1 cellular context compared by ENCODE assay signal in the genomic region with DNA sequence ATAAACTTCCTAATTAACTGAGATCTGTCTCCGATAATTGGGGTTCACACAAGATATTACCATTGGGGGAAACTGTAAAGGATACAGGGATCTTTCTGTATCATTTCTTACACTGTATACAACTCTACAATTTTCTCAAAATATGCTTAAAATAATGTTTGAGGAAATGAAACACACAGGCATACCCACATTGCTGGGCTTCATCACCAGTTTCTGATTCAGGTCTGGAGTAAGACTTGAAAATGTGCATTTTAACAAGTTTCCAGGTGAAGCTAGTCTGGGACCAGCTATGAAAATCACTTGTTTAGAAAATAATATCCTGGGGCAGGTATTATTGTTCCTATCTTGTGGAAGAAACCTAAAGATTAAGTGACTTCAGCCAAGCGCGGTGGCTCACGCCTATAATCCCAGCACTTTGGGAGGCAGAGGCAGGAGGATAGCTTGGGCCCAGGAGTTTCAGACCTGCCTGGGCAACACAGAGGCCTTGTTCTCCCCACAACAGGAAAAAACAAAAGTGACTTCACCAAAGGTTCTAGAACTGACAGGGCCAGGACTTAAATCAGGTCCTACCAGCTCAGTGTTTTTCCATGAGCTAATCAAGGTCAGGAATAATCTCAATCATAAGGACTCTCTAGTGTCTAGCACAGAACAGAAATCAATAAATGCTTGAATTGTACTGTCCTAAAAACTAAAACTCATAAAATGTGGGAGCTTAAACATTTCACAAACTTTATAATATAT.
TF ChIP-seq lines count a peak whose summit lies in the region.

No MANE protein-coding gene starts in this region.

TF ChIP-seq in HepG2, 621 proteins besides CTCF, POLR2A, EP300 and RAD21 (continued from another document):
- TF ChIP-seq, protein P1, sequence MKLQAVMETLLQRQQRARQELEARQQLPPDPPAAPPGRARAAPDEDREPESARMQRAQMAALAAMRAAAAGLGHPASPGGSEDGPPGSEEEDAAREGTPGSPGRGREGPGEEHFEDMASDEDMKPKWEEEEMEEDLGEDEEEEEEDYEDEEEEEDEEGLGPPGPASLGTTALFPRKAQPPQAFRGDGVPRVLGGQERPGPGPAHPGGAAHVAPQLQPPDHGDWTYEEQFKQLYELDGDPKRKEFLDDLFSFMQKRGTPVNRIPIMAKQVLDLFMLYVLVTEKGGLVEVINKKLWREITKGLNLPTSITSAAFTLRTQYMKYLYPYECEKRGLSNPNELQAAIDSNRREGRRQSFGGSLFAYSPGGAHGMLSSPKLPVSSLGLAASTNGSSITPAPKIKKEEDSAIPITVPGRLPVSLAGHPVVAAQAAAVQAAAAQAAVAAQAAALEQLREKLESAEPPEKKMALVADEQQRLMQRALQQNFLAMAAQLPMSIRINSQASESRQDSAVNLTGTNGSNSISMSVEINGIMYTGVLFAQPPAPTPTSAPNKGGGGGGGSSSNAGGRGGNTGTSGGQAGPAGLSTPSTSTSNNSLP (IDR thresholded peaks at IDR 0.05; ENCODE audit: low read depth, low read length) = no peak
- TF ChIP-seq ZNF703 (CRISPR knock-in tag; IDR thresholded peaks at IDR 0.05; ENCODE audit: borderline replicate concordance) (no peak), ZNF839 (CRISPR knock-in tag; IDR thresholded peaks at IDR 0.05; ENCODE audit: borderline replicate concordance) (no peak), GATAD2A (CRISPR knock-in tag; IDR thresholded peaks at IDR 0.05) (peak; percentile 20; the same call in 1 of the 2 replicates)
- TF ChIP-seq, protein P2, sequence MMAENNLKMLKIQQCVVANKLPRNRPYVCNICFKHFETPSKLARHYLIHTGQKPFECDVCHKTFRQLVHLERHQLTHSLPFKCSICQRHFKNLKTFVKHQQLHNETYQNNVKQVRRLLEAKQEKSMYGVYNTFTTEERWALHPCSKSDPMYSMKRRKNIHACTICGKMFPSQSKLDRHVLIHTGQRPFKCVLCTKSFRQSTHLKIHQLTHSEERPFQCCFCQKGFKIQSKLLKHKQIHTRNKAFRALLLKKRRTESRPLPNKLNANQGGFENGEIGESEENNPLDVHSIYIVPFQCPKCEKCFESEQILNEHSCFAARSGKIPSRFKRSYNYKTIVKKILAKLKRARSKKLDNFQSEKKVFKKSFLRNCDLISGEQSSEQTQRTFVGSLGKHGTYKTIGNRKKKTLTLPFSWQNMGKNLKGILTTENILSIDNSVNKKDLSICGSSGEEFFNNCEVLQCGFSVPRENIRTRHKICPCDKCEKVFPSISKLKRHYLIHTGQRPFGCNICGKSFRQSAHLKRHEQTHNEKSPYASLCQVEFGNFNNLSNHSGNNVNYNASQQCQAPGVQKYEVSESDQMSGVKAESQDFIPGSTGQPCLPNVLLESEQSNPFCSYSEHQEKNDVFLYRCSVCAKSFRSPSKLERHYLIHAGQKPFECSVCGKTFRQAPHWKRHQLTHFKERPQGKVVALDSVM (CRISPR knock-in tag; IDR thresholded peaks at IDR 0.05) = no peak
- TF ChIP-seq, protein P3, sequence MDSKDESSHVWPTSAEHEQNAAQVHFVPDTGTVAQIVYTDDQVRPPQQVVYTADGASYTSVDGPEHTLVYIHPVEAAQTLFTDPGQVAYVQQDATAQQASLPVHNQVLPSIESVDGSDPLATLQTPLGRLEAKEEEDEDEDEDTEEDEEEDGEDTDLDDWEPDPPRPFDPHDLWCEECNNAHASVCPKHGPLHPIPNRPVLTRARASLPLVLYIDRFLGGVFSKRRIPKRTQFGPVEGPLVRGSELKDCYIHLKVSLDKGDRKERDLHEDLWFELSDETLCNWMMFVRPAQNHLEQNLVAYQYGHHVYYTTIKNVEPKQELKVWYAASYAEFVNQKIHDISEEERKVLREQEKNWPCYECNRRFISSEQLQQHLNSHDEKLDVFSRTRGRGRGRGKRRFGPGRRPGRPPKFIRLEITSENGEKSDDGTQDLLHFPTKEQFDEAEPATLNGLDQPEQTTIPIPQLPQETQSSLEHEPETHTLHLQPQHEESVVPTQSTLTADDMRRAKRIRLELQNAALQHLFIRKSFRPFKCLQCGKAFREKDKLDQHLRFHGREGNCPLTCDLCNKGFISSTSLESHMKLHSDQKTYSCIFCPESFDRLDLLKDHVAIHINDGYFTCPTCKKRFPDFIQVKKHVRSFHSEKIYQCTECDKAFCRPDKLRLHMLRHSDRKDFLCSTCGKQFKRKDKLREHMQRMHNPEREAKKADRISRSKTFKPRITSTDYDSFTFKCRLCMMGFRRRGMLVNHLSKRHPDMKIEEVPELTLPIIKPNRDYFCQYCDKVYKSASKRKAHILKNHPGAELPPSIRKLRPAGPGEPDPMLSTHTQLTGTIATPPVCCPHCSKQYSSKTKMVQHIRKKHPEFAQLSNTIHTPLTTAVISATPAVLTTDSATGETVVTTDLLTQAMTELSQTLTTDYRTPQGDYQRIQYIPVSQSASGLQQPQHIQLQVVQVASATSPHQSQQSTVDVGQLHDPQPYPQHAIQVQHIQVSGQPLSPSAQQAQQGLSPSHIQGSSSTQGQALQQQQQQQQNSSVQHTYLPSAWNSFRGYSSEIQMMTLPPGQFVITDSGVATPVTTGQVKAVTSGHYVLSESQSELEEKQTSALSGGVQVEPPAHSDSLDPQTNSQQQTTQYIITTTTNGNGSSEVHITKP (CRISPR knock-in tag; IDR thresholded peaks at IDR 0.05; ENCODE audit: low read depth) = no peak
